ENCODE assay signal across 11 cellular contexts in genomic region chrX:72130762-72131231, GRCh38. TPM values are rescaled to one million over a fixed set of nuclear protein-coding genes. Genes with fewer than 3 reads are reported as not detected.
DNase-seq lines count a peak whose midpoint lies in the region; ATAC-seq and TF ChIP-seq lines count a peak whose summit lies in the region.
"Had no signal": no experiment of that assay in that cellular context is flagged by ENCODE, and none has a peak within 500 bp of the region (broad histone marks: within the 10 kb centered on the region; RNA-seq: fewer than 3 reads in every experiment).

No MANE protein-coding gene starts in this region.

- no peaks in the 10 kb centered on the region for H3K36me3 ChIP-seq in CD4-positive, alpha-beta memory T cell (ENCODE audit: insufficient read depth, low read length)
- no peaks in the 10 kb centered on the region for H3K36me3 ChIP-seq in ascending aorta
- no peaks in the 10 kb centered on the region for H3K36me3 ChIP-seq in iPS-15b (ENCODE audit: control insufficient read depth, insufficient read depth, low read length)

- H3K9ac ChIP-seq in iPS-15b (ENCODE audit: low read depth, low read length) = no peak overlapping the region

- peaks cover 0 to 4% of the 10 kb centered on the region in 2 donors for H3K36me3 Mint-ChIP-seq in CD4-positive, alpha-beta memory T cell
- H3K36me3 Mint-ChIP-seq in Calu3 (ENCODE audit: insufficient read depth, unreplicated experiment) = peaks cover 5% of the 10 kb centered on the region

- BruUV-seq in Calu3 (replicated peaks; lab: Mats Ljungman, UMichigan) = no TSS peak

- H3K27me3 Mint-ChIP-seq in CD4-positive, alpha-beta memory T cell = peaks cover 0 to 1% of the 10 kb centered on the region in 2 donors
- H3K27me3 Mint-ChIP-seq in Calu3 (ENCODE audit: unreplicated experiment) = peaks cover 74% of the 10 kb centered on the region

- peaks cover 8 to 39% (median 23%) of the 10 kb centered on the region in 4 donors for H3K4me1 Mint-ChIP-seq in CD4-positive, alpha-beta memory T cell
- peaks cover 8% of the 10 kb centered on the region for H3K4me1 Mint-ChIP-seq in Calu3 (ENCODE audit: low read depth, unreplicated experiment)

- intact Hi-C loops in CD4-positive, alpha-beta memory T cell (cut with micrococcal nuclease) = loop anchor here (1.0 to 5.0 kb wide), 3 partner anchors 37 to 112 kb away; partner anchors contain the start of gene PIN4
- intact Hi-C loops in ascending aorta (cut with DNase I) (loop anchor here (1.0 to 5.0 kb wide), 2 partner anchors 112 to 147 kb away; partner anchors contain the start of gene RPS4X), Calu3 (cut with micrococcal nuclease; ENCODE audit: unreplicated experiment) (no loop called here)

- H3K27ac ChIP-seq in CD4-positive, alpha-beta memory T cell (ENCODE audit: low read depth, low read length) = no peak overlapping the region
- peak overlapping the region; percentile 44 to 76 for H3K27ac ChIP-seq in ascending aorta
- H3K27ac ChIP-seq: RWPE1 had no signal

- no peak overlapping the region for H3K27ac Mint-ChIP-seq in CD4-positive, alpha-beta memory T cell
- no peak overlapping the region for H3K27ac Mint-ChIP-seq in Calu3 (ENCODE audit: unreplicated experiment)
- H3K27ac Mint-ChIP-seq: activated CD4-positive, alpha-beta T cell treated with anti-CD3 and anti-CD28 coated beads, Interleukin-2, amount 10 ng/mL, durations not matched to agents 7 days and 5 days had no signal

- H3K4me3 Mint-ChIP-seq in CD4-positive, alpha-beta memory T cell = peak overlapping the region in 7 of 8 donors; percentile 13 to 72 (median 64)
- H3K4me3 Mint-ChIP-seq in Calu3 (ENCODE audit: low read depth, unreplicated experiment) = no peak overlapping the region
- H3K4me3 Mint-ChIP-seq: activated CD4-positive, alpha-beta T cell treated with anti-CD3 and anti-CD28 coated beads, Interleukin-2, amount 10 ng/mL, durations not matched to agents 7 days and 5 days had no signal

- H3K4me3 ChIP-seq in CD4-positive, alpha-beta memory T cell (ENCODE audit: low read length in 2 of 2) = no peak overlapping the region
- H3K4me3 ChIP-seq in ascending aorta (peak overlapping the region; percentile 47 to 61), iPS-15b (ENCODE audit: low read depth, low read length) (peak overlapping the region; percentile 43), skeletal muscle cell (ENCODE audit: low read depth, low read length) (peak overlapping the region; percentile 55)

- no peaks in the 10 kb centered on the region for H3K27me3 ChIP-seq in CD4-positive, alpha-beta memory T cell (ENCODE audit: insufficient read depth, low read length)
- H3K27me3 ChIP-seq in ascending aorta (no peaks in the 10 kb centered on the region), iPS-15b (ENCODE audit: control insufficient read depth, insufficient read depth, low read length) (peaks cover 60% of the 10 kb centered on the region)

- no peak for ATAC-seq in HG03175 (IDR thresholded peaks at IDR 0.05; ENCODE audit: unreplicated experiment)
- no peak for ATAC-seq in HG02759 (IDR thresholded peaks at IDR 0.05; ENCODE audit: unreplicated experiment)
- ATAC-seq in HG03045 (IDR thresholded peaks at IDR 0.05; ENCODE audit: unreplicated experiment) = no peak

- no peaks in the 10 kb centered on the region for H3K9me3 Mint-ChIP-seq in CD4-positive, alpha-beta memory T cell
- H3K9me3 Mint-ChIP-seq in Calu3 (ENCODE audit: low read depth, unreplicated experiment) = no peaks in the 10 kb centered on the region
- H3K9me3 Mint-ChIP-seq: activated CD4-positive, alpha-beta T cell treated with anti-CD3 and anti-CD28 coated beads, Interleukin-2, amount 10 ng/mL, durations not matched to agents 7 days and 5 days had no signal

- POLR2A ChIA-PET in CD4-positive, alpha-beta memory T cell (lab: Charles Lee; ENCODE audit: partially characterized antibody) = interaction anchor here (0.7 to 3.4 kb wide), 12 partner anchors 9 to 1538 kb away, joined by 3 to 20 read pairs (median 7); partner anchors contain the start of genes PIN4 and RPS4X

- H3K9me3 ChIP-seq in CD4-positive, alpha-beta memory T cell (ENCODE audit: control insufficient read depth in 1 of 2, low read length in 2 of 2) = no peaks in the 10 kb centered on the region
- H3K9me3 ChIP-seq in ascending aorta = no peaks in the 10 kb centered on the region
- H3K9me3 ChIP-seq in iPS-15b (ENCODE audit: control insufficient read depth, insufficient read depth, low read length) = peaks cover 4% of the 10 kb centered on the region

- H3K4me1 ChIP-seq in CD4-positive, alpha-beta memory T cell (ENCODE audit: insufficient read depth, low read length) = peaks cover 13% of the 10 kb centered on the region
- H3K4me1 ChIP-seq in ascending aorta = peaks cover 4% of the 10 kb centered on the region in 2 donors
- H3K4me1 ChIP-seq in iPS-15b (ENCODE audit: control insufficient read depth, insufficient read depth, low read length) = peaks cover 4% of the 10 kb centered on the region

- no peak for DNase-seq in CD4-positive, alpha-beta memory T cell
- DNase-seq in ascending aorta (ENCODE audit: low spot score in 2 of 2) (no peak), skeletal muscle cell (ENCODE audit: low read depth) (no peak), Calu3 (no peak)
- DNase-seq: activated CD4-positive, alpha-beta T cell treated with anti-CD3 and anti-CD28 coated beads, Interleukin-2, amount 10 ng/mL, durations not matched to agents 7 days and 5 days had no signal

- no peak for TF ChIP-seq CTCF in ascending aorta (IDR thresholded peaks at IDR 0.05)
- TF ChIP-seq CTCF in Calu3 (IDR thresholded peaks at IDR 0.05; ENCODE audit: unreplicated experiment) = no peak

- CTCF ChIA-PET in CD4-positive, alpha-beta memory T cell (lab: Charles Lee; ENCODE audit: partially characterized antibody) = interaction anchor here (1.3 to 11.5 kb wide), 5 partner anchors 10 to 134 kb away, joined by 4 to 241 read pairs (median 12); partner anchors contain the start of gene PIN4
- CTCF ChIA-PET in Calu3 (lab: Charles Lee) = no interaction called here

RNA-seq across cellular contexts. Expression of gene RTL5, which starts 0.9 kb away (rescaled TPM):
- total RNA-seq in CD4-positive, alpha-beta memory T cell = 1 to 10 TPM; 7.8 to 8.4 TPM
- polyA plus RNA-seq in CD4-positive, alpha-beta memory T cell = under 1 TPM in 1 of 2 donors, not detected in 1; 0.20 TPM
- total RNA-seq in ascending aorta (17.1 TPM), Calu3 (2022) (0.07 and 0.22 TPM in 2 replicates)
- total RNA-seq: bronchial epithelial cell had no signal

RNA-seq across cellular contexts. Expression of gene PIN4, which starts 50.8 kb away (rescaled TPM):
- 10 to 100 TPM; 13.3 to 13.5 TPM for total RNA-seq in CD4-positive, alpha-beta memory T cell
- polyA plus RNA-seq in CD4-positive, alpha-beta memory T cell = 10 to 100 TPM; 29.3 to 34.1 TPM
- total RNA-seq in ascending aorta (3.6 TPM), Calu3 (2022) (17.2 and 19.4 TPM in 2 replicates)

Comparison
In these comparisons a context has a peak if more than half of its experiments do, and no peak if none do; other contexts are left out.
1. H3K4me3 ChIP-seq: peak in ascending aorta (2 of 2), iPS-15b (single experiment) and skeletal muscle cell (single experiment); none in CD4-positive, alpha-beta memory T cell (0 of 2).